Comparison of ENCODE assay signal across 8 cellular contexts in genomic region chr12:74538491-74539258, GRCh38. TPM values are rescaled to one million over a fixed set of nuclear protein-coding genes. Genes with fewer than 3 reads are reported as not detected.
DNase-seq lines count a peak whose midpoint lies in the region; ATAC-seq and TF ChIP-seq lines count a peak whose summit lies in the region.

No MANE protein-coding gene starts in this region.

- H3K27ac ChIP-seq in adrenal gland (peak overlapping the region in 2 of 5 donors; percentile 90 to 95), iPS-18a (ENCODE audit: low read length) (peak overlapping the region; percentile 76)

- H3K36me3 ChIP-seq in NT2/D1 (ENCODE audit: insufficient read depth, insufficient read length, low read length) (peaks cover 39% of the 10 kb centered on the region), adrenal gland (replicated peaks in 1 of 2) (no peaks in the 10 kb centered on the region), iPS-18a (ENCODE audit: control insufficient read depth, low read depth, low read length) (peaks cover 3% of the 10 kb centered on the region)

- intact Hi-C loops in adrenal gland (cut with DNase I) = no loop called here

- WGBS in adrenal gland, 4 donors = 40 to 51% (median 43%) methylated on average over 7 of the region's 7 CpGs

- H3K27me3 ChIP-seq in NT2/D1 (ENCODE audit: insufficient read depth, insufficient read length) = no peaks in the 10 kb centered on the region
- H3K27me3 ChIP-seq in adrenal gland = no peaks in the 10 kb centered on the region
- no peaks in the 10 kb centered on the region for H3K27me3 ChIP-seq in iPS-18a (ENCODE audit: control insufficient read depth, insufficient read depth, low read length)

- peak overlapping the region; percentile 87 for H3K4me3 ChIP-seq in NT2/D1 (ENCODE audit: insufficient read length, low read depth)
- peak overlapping the region; percentile 60 to 95 (median 68) for H3K4me3 ChIP-seq in adrenal gland
- peak overlapping the region; percentile 81 for H3K4me3 ChIP-seq in iPS-18a (ENCODE audit: low read length)

- no peaks in the 10 kb centered on the region for H3K4me1 ChIP-seq in NT2/D1 (ENCODE audit: insufficient read depth, insufficient read length)
- H3K4me1 ChIP-seq in adrenal gland (replicated peaks in 1 of 2) = peaks cover 24 to 34% of the 10 kb centered on the region in 2 donors
- H3K4me1 ChIP-seq in iPS-18a (ENCODE audit: control insufficient read depth, low read depth, low read length) = peaks cover 51% of the 10 kb centered on the region

- TF ChIP-seq CTCF in adrenal gland (IDR thresholded peaks at IDR 0.05) = no peak

- TF ChIP-seq POLR2A in adrenal gland (IDR thresholded peaks at IDR 0.05) = no peak

- H3K9me3 ChIP-seq in NT2/D1 (ENCODE audit: insufficient read depth, low read length) (peaks cover 30% of the 10 kb centered on the region), adrenal gland (replicated peaks in 1 of 3) (no peaks in the 10 kb centered on the region), iPS-18a (ENCODE audit: control insufficient read depth, low read depth, low read length) (no peaks in the 10 kb centered on the region)

- peak; percentile 40 for DNase-seq in D341Med (ENCODE audit: low spot score)
- DNase-seq in NT2/D1 (ENCODE audit: low read depth, low spot score) = no peak
- peak in 2 of 7 donors; percentile 8 to 20 for DNase-seq in adrenal gland
- DNase-seq in stimulated activated CD4-positive, alpha-beta T cell treated with anti-CD3 and anti-CD28 coated beads, Interleukin-2, amount 100 ng/mL, for 4 hours (ENCODE audit: low read depth) = peak; percentile 11
- DNase-seq in SK-N-DZ (ENCODE audit: low spot score) = no peak
- no peak for DNase-seq in GDM1 (lab: John Stamatoyannopoulos, UW)

- peak; percentile 27 for ATAC-seq in GM21576 (IDR thresholded peaks at IDR 0.05; ENCODE audit: unreplicated experiment)

- peak overlapping the region; percentile 33 for H3K9ac ChIP-seq in NT2/D1 (ENCODE audit: insufficient read length, low read depth)
- H3K9ac ChIP-seq in iPS-18a (ENCODE audit: low read length) = peak overlapping the region; percentile 94

RNA-seq across cellular contexts. Expression of gene ATXN7L3B, which starts 1.0 kb away (rescaled TPM):
- 10 to 100 TPM; 23.2 to 34.4 (median 27.8) TPM for total RNA-seq in adrenal gland
- 10 to 100 TPM in 1 of 3 donors, 1 to 10 TPM in 2; 5.4 to 29.4 (median 8.4) TPM for polyA plus RNA-seq in adrenal gland
- 41.4 and 44.8 TPM in 2 replicates for polyA plus RNA-seq in SK-N-DZ (2014; cell fraction: cytosol; rRNA removed)
- 19.1 and 21.8 TPM in 2 replicates for polyA plus RNA-seq in SK-N-DZ (2014; cell fraction: nucleus; rRNA removed)

Comparison
In these comparisons a context has a peak if more than half of its experiments do, and no peak if none do; other contexts are left out.
1. DNase-seq: peak in D341Med (single experiment) and stimulated activated CD4-positive, alpha-beta T cell treated with anti-CD3 and anti-CD28 coated beads, Interleukin-2, amount 100 ng/mL, for 4 hours (single experiment); none in NT2/D1 (single experiment), SK-N-DZ (single experiment) and GDM1 (single experiment).
2. Peak in every context shown above with its lines, with median percentiles within 50 percentile points of each other: H3K4me3 ChIP-seq.